ENCODE assay signal across 1 cellular context in the genomic region with DNA sequence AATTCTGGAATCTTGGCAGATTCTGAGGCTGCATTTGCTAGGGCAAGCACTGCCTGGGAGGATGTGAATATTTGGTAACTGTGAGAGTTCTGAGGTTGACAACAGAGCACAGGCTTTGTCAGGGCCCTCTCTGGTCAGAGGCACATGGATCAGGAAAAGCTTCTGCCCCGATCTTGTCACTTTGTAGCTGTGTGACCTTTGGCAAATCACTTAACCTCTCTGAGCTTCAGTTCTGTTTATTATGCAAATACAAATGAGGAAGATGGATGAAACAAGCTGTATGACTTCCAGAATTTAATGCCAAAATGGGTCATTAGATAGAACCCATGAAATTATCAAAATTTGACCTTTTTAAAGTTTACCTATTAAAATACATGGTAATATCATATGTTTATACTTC.
TF ChIP-seq lines count a peak whose summit lies in the region.

No MANE protein-coding gene starts in this region.

TF ChIP-seq in K562, 482 proteins besides CTCF, POLR2A, EP300 and RAD21 (continued from another document):
- TF ChIP-seq THRA (IDR thresholded peaks at IDR 0.05): no peak
- no peak for TF ChIP-seq ZNF175 (CRISPR knock-in tag; IDR thresholded peaks at IDR 0.05; ENCODE audit: low read depth)
TF ChIP-seq in K562: peak in this region for 2.
